13 cellular contexts compared by ENCODE assay signal in genomic region chr1:13892141-13892670, GRCh38.
A peak's percentile ranks its signal among the peaks of the same experiment; 100 is the strongest.
DNase-seq lines count a peak whose midpoint lies in the region; ATAC-seq, FAIRE-seq and TF ChIP-seq lines count a peak whose summit lies in the region.
"Had no signal": no experiment of that assay in that cellular context is flagged by ENCODE, and none has a peak within 500 bp of the region (broad histone marks: within the 10 kb centered on the region; RNA-seq: fewer than 3 reads in every experiment).

No MANE protein-coding gene starts in this region.

- H3K4me3 Mint-ChIP-seq in GM23338, result peak overlapping the region; percentile 73
- peak overlapping the region; percentile 71 for H3K4me3 Mint-ChIP-seq in astrocyte (ENCODE audit: unreplicated experiment)
- peak overlapping the region in 4 of 10 donors; percentile 20 to 67 (median 40) for H3K4me3 Mint-ChIP-seq in naive thymus-derived CD8-positive, alpha-beta T cell
- H3K4me3 Mint-ChIP-seq: stimulated activated effector memory CD8-positive, alpha-beta T cell treated with anti-CD3 and anti-CD28 coated beads, Interleukin-12 subunit alpha, Interleukin-12 subunit beta, amount 100 ng/mL, for 72 hours had no signal

- H3K4me1 ChIP-seq in GM23338 (ENCODE audit: insufficient read depth) (peaks cover 7% of the 10 kb centered on the region; the same call in 1 of the 2 replicates), astrocyte (ENCODE audit: insufficient read depth, low read length) (no peaks in the 10 kb centered on the region), left lung (no peaks in the 10 kb centered on the region), sigmoid colon (peaks cover 0 to 11% (median 9%) of the 10 kb centered on the region in 4 donors)

- peak; percentile 25 for DNase-seq in GM23338 (ENCODE audit: low spot score)
- DNase-seq in astrocyte (ENCODE audit: low read depth), result no peak
- no peak for DNase-seq in left lung
- no peak for DNase-seq in sigmoid colon
- no peak for DNase-seq in naive thymus-derived CD8-positive, alpha-beta T cell
- no peak for DNase-seq in activated CD4-positive, alpha-beta T cell treated with anti-CD3 and anti-CD28 coated beads for 4 hours
- no peak for DNase-seq in foreskin melanocyte
- DNase-seq: activated CD4-positive, alpha-beta T cell treated with anti-CD3 and anti-CD28 coated beads for 1 hour; midbrain; NCI-H524 treated with DMSO at 0.1 percent for 48 hours; SHP77 treated with DMSO at 0.1 percent for 48 hours had no signal

- TF ChIP-seq POLR2A in sigmoid colon (IDR thresholded peaks at IDR 0.05), result no peak

- H3K36me3 Mint-ChIP-seq in GM23338 (ENCODE audit: low read depth) (no peaks in the 10 kb centered on the region), astrocyte (ENCODE audit: low read depth, unreplicated experiment) (peaks cover 3% of the 10 kb centered on the region)
- peaks cover 1 to 14% (median 4%) of the 10 kb centered on the region in 3 donors for H3K36me3 Mint-ChIP-seq in naive thymus-derived CD8-positive, alpha-beta T cell
- H3K36me3 Mint-ChIP-seq: stimulated activated effector memory CD8-positive, alpha-beta T cell treated with anti-CD3 and anti-CD28 coated beads, Interleukin-12 subunit alpha, Interleukin-12 subunit beta, amount 100 ng/mL, for 72 hours had no signal

- H3K79me2 ChIP-seq in GM23338 (replicated peaks; ENCODE audit: insufficient read depth) (no peaks in the 10 kb centered on the region), astrocyte (ENCODE audit: insufficient read depth, low read length) (no peaks in the 10 kb centered on the region)

- H3K27me3 Mint-ChIP-seq in GM23338 (ENCODE audit: insufficient read depth, low read depth, poor library complexity) (peaks cover 44% of the 10 kb centered on the region), astrocyte (ENCODE audit: low read depth, unreplicated experiment) (peaks cover 64% of the 10 kb centered on the region)
- peaks cover 25 to 49% (median 35%) of the 10 kb centered on the region in 5 donors for H3K27me3 Mint-ChIP-seq in naive thymus-derived CD8-positive, alpha-beta T cell

- ATAC-seq in GM23338, result peak; percentile 38
- ATAC-seq in left lung, result no peak
- ATAC-seq in naive thymus-derived CD8-positive, alpha-beta T cell, result no peak
- no peak for ATAC-seq in GM18858 (IDR thresholded peaks at IDR 0.05; ENCODE audit: unreplicated experiment)
- ATAC-seq: stimulated activated effector memory CD8-positive, alpha-beta T cell treated with anti-CD3 and anti-CD28 coated beads, Interleukin-12 subunit alpha, Interleukin-12 subunit beta, amount 100 ng/mL, for 72 hours had no signal

- H3K4me1 Mint-ChIP-seq in GM23338 (peaks cover 10% of the 10 kb centered on the region), astrocyte (ENCODE audit: low read depth, unreplicated experiment) (peaks cover 2% of the 10 kb centered on the region)
- H3K4me1 Mint-ChIP-seq in naive thymus-derived CD8-positive, alpha-beta T cell, result peaks cover 4 to 10% (median 7%) of the 10 kb centered on the region in 4 donors
- H3K4me1 Mint-ChIP-seq: stimulated activated effector memory CD8-positive, alpha-beta T cell treated with anti-CD3 and anti-CD28 coated beads, Interleukin-12 subunit alpha, Interleukin-12 subunit beta, amount 100 ng/mL, for 72 hours had no signal

- TF ChIP-seq EP300 in sigmoid colon (IDR thresholded peaks at IDR 0.05), result no peak

- TF ChIP-seq CTCF in GM23338 (conservative IDR thresholded peaks at IDR 0.05; ENCODE audit: low read depth in 2 of 2) (no peak), astrocyte (IDR thresholded peaks at IDR 0.05; ENCODE audit: insufficient read depth, low read depth, low read length) (no peak), left lung (IDR thresholded peaks at IDR 0.05) (no peak), sigmoid colon (IDR thresholded peaks at IDR 0.05) (no peak)

- H3K9ac ChIP-seq in astrocyte (ENCODE audit: low read length), result no peak overlapping the region

- H3K9me3 Mint-ChIP-seq in GM23338 (no peaks in the 10 kb centered on the region), astrocyte (ENCODE audit: unreplicated experiment) (no peaks in the 10 kb centered on the region)
- H3K9me3 Mint-ChIP-seq in naive thymus-derived CD8-positive, alpha-beta T cell, result peaks cover 0 to 13% (median 5%) of the 10 kb centered on the region in 9 donors
- H3K9me3 Mint-ChIP-seq: stimulated activated effector memory CD8-positive, alpha-beta T cell treated with anti-CD3 and anti-CD28 coated beads, Interleukin-12 subunit alpha, Interleukin-12 subunit beta, amount 100 ng/mL, for 72 hours had no signal

- H4K20me1 ChIP-seq in GM23338 (replicated peaks; ENCODE audit: insufficient read depth), result 0 out of 2 replicates have a peak, but pooled peaks cover 4% of the 10 kb centered on the region
- H4K20me1 ChIP-seq in astrocyte (ENCODE audit: insufficient read depth, low read length), result no peaks in the 10 kb centered on the region

- H3K36me3 ChIP-seq in GM23338 (ENCODE audit: insufficient read depth) (no peaks in the 10 kb centered on the region), astrocyte (ENCODE audit: insufficient read depth, low read length) (no peaks in the 10 kb centered on the region), left lung (no peaks in the 10 kb centered on the region), sigmoid colon (no peaks in the 10 kb centered on the region)

- WGBS in sigmoid colon, 2 donors, result 19 to 20% methylated on average over 10 of the region's 10 CpGs

- FAIRE-seq in astrocyte (lab: Jason Lieb, UNC), result no peak

- no peak overlapping the region for H3K27ac ChIP-seq in GM23338 (ENCODE audit: low read depth)
- no peak overlapping the region for H3K27ac ChIP-seq in astrocyte (ENCODE audit: low read depth, low read length)
- no peak overlapping the region for H3K27ac ChIP-seq in left lung
- no peak overlapping the region for H3K27ac ChIP-seq in sigmoid colon

- intact Hi-C loops in left lung (cut with DNase I) (no loop called here), sigmoid colon (cut with DNase I) (no loop called here)

- H3K27ac Mint-ChIP-seq in GM23338 (no peak overlapping the region), astrocyte (ENCODE audit: unreplicated experiment) (no peak overlapping the region)
- no peak overlapping the region for H3K27ac Mint-ChIP-seq in naive thymus-derived CD8-positive, alpha-beta T cell
- H3K27ac Mint-ChIP-seq: stimulated activated effector memory CD8-positive, alpha-beta T cell treated with anti-CD3 and anti-CD28 coated beads, Interleukin-12 subunit alpha, Interleukin-12 subunit beta, amount 100 ng/mL, for 72 hours had no signal

- POLR2A ChIA-PET in naive thymus-derived CD8-positive, alpha-beta T cell (lab: Charles Lee), result no interaction called here

- H3K9me3 ChIP-seq in astrocyte (ENCODE audit: insufficient read depth, low read depth, low read length) (no peaks in the 10 kb centered on the region), left lung (no peaks in the 10 kb centered on the region), sigmoid colon (peaks cover 0 to 4% (median 0%) of the 10 kb centered on the region in 4 donors)

- H2AFZ ChIP-seq in GM23338 (peak overlapping the region; percentile 98), astrocyte (ENCODE audit: low read depth, low read length) (no peak overlapping the region)

- H3K4me3 ChIP-seq in GM23338, result peak overlapping the region; percentile 73
- no peak overlapping the region for H3K4me3 ChIP-seq in astrocyte (ENCODE audit: insufficient read depth, low read depth, low read length)
- H3K4me3 ChIP-seq in left lung, result peak overlapping the region; percentile 15 to 31
- peak overlapping the region in 3 of 4 donors; percentile 42 to 46 (median 44) for H3K4me3 ChIP-seq in sigmoid colon

- no peaks in the 10 kb centered on the region for H3K9me2 ChIP-seq in GM23338 (ENCODE audit: insufficient read depth)

- no peaks in the 10 kb centered on the region for H3F3A ChIP-seq in GM23338 (replicated peaks; ENCODE audit: low read depth)

- H3K27me3 ChIP-seq in GM23338 (ENCODE audit: insufficient read depth) (peaks cover 86% of the 10 kb centered on the region), astrocyte (ENCODE audit: insufficient read depth, low read length) (peaks cover 18% of the 10 kb centered on the region), left lung (peaks cover 17 to 90% of the 10 kb centered on the region in 2 donors), sigmoid colon (peaks cover 13 to 65% (median 24%) of the 10 kb centered on the region in 3 donors)

- H3K4me2 ChIP-seq in GM23338 (peak overlapping the region; percentile 90), astrocyte (ENCODE audit: low read length) (peak overlapping the region; percentile 62)

TF ChIP-seq in GM23338, 12 proteins besides CTCF, POLR2A, EP300 and RAD21 (continues in another document):
- TF ChIP-seq ZNF331 (CRISPR knock-in tag; IDR thresholded peaks at IDR 0.05; ENCODE audit: low read depth) (no peak), CREB1 (CRISPR knock-in tag; IDR thresholded peaks at IDR 0.05; ENCODE audit: low read depth) (no peak), ETS1 (IDR thresholded peaks at IDR 0.05) (no peak), EZH2 (IDR thresholded peaks at IDR 0.05; ENCODE audit: low read depth, unreplicated experiment) (no peak), NANOG (IDR thresholded peaks at IDR 0.05; ENCODE audit: borderline replicate concordance) (no peak), JUNB (IDR thresholded peaks at IDR 0.05; ENCODE audit: unreplicated experiment) (no peak), ZNF114 (CRISPR knock-in tag; IDR thresholded peaks at IDR 0.05) (no peak), POLR2AphosphoS5 (IDR thresholded peaks at IDR 0.05; ENCODE audit: low read depth) (no peak)
